Comparison of ENCODE assay signal across 8 cellular contexts in genomic region chr7:56074371-56074791, GRCh38. TPM values are rescaled to one million over a fixed set of nuclear protein-coding genes. Genes with fewer than 3 reads are reported as not detected.
DNase-seq lines count a peak whose midpoint lies in the region; ATAC-seq, FAIRE-seq and TF ChIP-seq lines count a peak whose summit lies in the region.

No MANE protein-coding gene starts in this region.

- peaks cover 0 to 22% (median 7%) of the 10 kb centered on the region in 4 donors for H3K4me1 ChIP-seq in right lobe of liver

- peak; percentile 71 for FAIRE-seq in GM19239 (lab: Jason Lieb, UNC)

- TF ChIP-seq CTCF in C4-2B (conservative IDR thresholded peaks at IDR 0.05): peak; percentile 97
- peak; percentile 96 for TF ChIP-seq CTCF in right lobe of liver (IDR thresholded peaks at IDR 0.05)

- WGBS in right lobe of liver (ENCODE audit: insufficient coverage, low coverage, low lambda C conversion rate, missing lambda C conversion rate): 8% methylated on average over 19 of the region's 19 CpGs

- H3K27me3 ChIP-seq in right lobe of liver: no peaks in the 10 kb centered on the region

- peaks cover 0 to 13% (median 4%) of the 10 kb centered on the region in 4 donors for H3K36me3 ChIP-seq in right lobe of liver

- ATAC-seq in HG03280 (IDR thresholded peaks at IDR 0.05; ENCODE audit: unreplicated experiment): peak; percentile 77
- ATAC-seq in right lobe of liver: peak; percentile 97 to 98 (median 98)

- peak overlapping the region; percentile 47 for H3K27ac ChIP-seq in C4-2B
- peak overlapping the region; percentile 4 for H3K27ac ChIP-seq in cingulate gyrus (ENCODE audit: low read depth, low read length)
- no peak overlapping the region for H3K27ac ChIP-seq in right lobe of liver

- DNase-seq in GM19239 (ENCODE audit: insufficient read length, low spot score) (peak; percentile 70), NCI-H510A (lab: John Stamatoyannopoulos, UW) (peak; percentile 60), right lobe of liver (peak; percentile 89 to 96 (median 95))
- peak; percentile 41 to 65 for DNase-seq in activated CD4-positive, alpha-beta T cell treated with anti-CD3 and anti-CD28 coated beads for 4 hours
- peak; percentile 33 to 45 (median 43) for DNase-seq in stimulated activated CD4-positive, alpha-beta T cell treated with anti-CD3 and anti-CD28 coated beads, TNF-alpha, amount 100 ng/mL, for 48 hours (ENCODE audit: low read depth in 3 of 3)

- H3K4me3 ChIP-seq in right lobe of liver: no peak overlapping the region

- no peaks in the 10 kb centered on the region for H3K9me3 ChIP-seq in right lobe of liver

- intact Hi-C loops in right lobe of liver (cut with DNase I): loop anchor here in 1 of 2 donors (10.0 kb wide), 1 partner anchor 70 kb away; no protein-coding TSS in a partner anchor

- TF ChIP-seq POLR2A in right lobe of liver (IDR thresholded peaks at IDR 0.05): no peak

RNA-seq across cellular contexts. Expression of gene SUMF2, which starts 10.3 kb away (rescaled TPM):
- 10 to 100 TPM; 76.9 to 92.4 (median 86.5) TPM for total RNA-seq in right lobe of liver

RNA-seq across cellular contexts. Expression of gene PHKG1, which starts 18.4 kb away (rescaled TPM):
- 1 to 10 TPM in 1 of 6 experiments, under 1 TPM in 4, not detected in 1; 0.12 to 1.6 (median 0.20) TPM for total RNA-seq in right lobe of liver

RNA-seq across cellular contexts. Expression of gene CCT6A, which starts 22.8 kb away (rescaled TPM):
- total RNA-seq in right lobe of liver: 10 to 100 TPM; 24.5 to 88.7 (median 45.6) TPM

RNA-seq across cellular contexts. Expression of gene PSPH, which starts 23.1 kb away (rescaled TPM):
- total RNA-seq in right lobe of liver: 10 to 100 TPM in 3 of 6 experiments, 1 to 10 TPM in 3; 5.3 to 32.2 (median 9.7) TPM

RNA-seq across cellular contexts. Expression of gene CHCHD2, which starts 31.9 kb away (rescaled TPM):
- 100 to 1,000 TPM; 148 to 277 (median 174) TPM for total RNA-seq in right lobe of liver

Comparison
In these comparisons a context has a peak if more than half of its experiments do, and no peak if none do; other contexts are left out.
1. H3K27ac ChIP-seq: peak in C4-2B (single experiment) and cingulate gyrus (single experiment); none in right lobe of liver (0 of 3).
2. DNase-seq: peak in every context shown above with its lines; median percentile 95 in right lobe of liver; 70 in GM19239; 60 in NCI-H510A; 53 in activated CD4-positive, alpha-beta T cell treated with anti-CD3 and anti-CD28 coated beads for 4 hours; 43 in stimulated activated CD4-positive, alpha-beta T cell treated with anti-CD3 and anti-CD28 coated beads, TNF-alpha, amount 100 ng/mL, for 48 hours.